ENCODE assay signal across 1 cellular context in genomic region chr6:28400122-28400451, GRCh38.
TF ChIP-seq lines count a peak whose summit lies in the region.

No MANE protein-coding gene starts in this region.

TF ChIP-seq in GM23338, 12 proteins besides CTCF, POLR2A, EP300 and RAD21:
- TF ChIP-seq ZNF462 (CRISPR knock-in tag; IDR thresholded peaks at IDR 0.05) = no peak
- TF ChIP-seq REST (IDR thresholded peaks at IDR 0.05; ENCODE audit: unreplicated experiment) = no peak
- no peak for TF ChIP-seq JUNB (IDR thresholded peaks at IDR 0.05; ENCODE audit: unreplicated experiment)
- TF ChIP-seq EZH2 (IDR thresholded peaks at IDR 0.05; ENCODE audit: low read depth, unreplicated experiment) = no peak
- TF ChIP-seq POLR2AphosphoS5 (IDR thresholded peaks at IDR 0.05; ENCODE audit: low read depth) = no peak
- TF ChIP-seq EZH2phosphoT487 (IDR thresholded peaks at IDR 0.05; ENCODE audit: unreplicated experiment) = no peak
- TF ChIP-seq STAT1 (IDR thresholded peaks at IDR 0.05; ENCODE audit: unreplicated experiment) = no peak
- no peak for TF ChIP-seq ETS1 (IDR thresholded peaks at IDR 0.05)
- no peak for TF ChIP-seq ZNF114 (CRISPR knock-in tag; IDR thresholded peaks at IDR 0.05)
- TF ChIP-seq CREB1 (CRISPR knock-in tag; IDR thresholded peaks at IDR 0.05; ENCODE audit: low read depth) = no peak
- TF ChIP-seq ZNF331 (CRISPR knock-in tag; IDR thresholded peaks at IDR 0.05; ENCODE audit: low read depth) = no peak
- TF ChIP-seq NANOG (IDR thresholded peaks at IDR 0.05; ENCODE audit: borderline replicate concordance) = no peak
